ENCODE assay signal across 1 cellular context in genomic region chr12:72465940-72466630, GRCh38.
TF ChIP-seq lines count a peak whose summit lies in the region.

No MANE protein-coding gene starts in this region.

TF ChIP-seq in K562, 482 proteins besides CTCF, POLR2A, EP300 and RAD21 (continued from another document and continues in another):
- TF ChIP-seq MAFG (tag; conservative IDR thresholded peaks at IDR 0.05) = no peak
- TF ChIP-seq MAFK (IDR thresholded peaks at IDR 0.05; ENCODE audit: low read length) = no peak
- TF ChIP-seq CC2D1A (IDR thresholded peaks at IDR 0.05) = no peak
- TF ChIP-seq KDM2B (CRISPR knock-in tag; IDR thresholded peaks at IDR 0.05) = no peak
- TF ChIP-seq SNRNP70 (optimal IDR thresholded peaks at IDR 0.05; ENCODE audit: low read depth, low read length) = no peak
- TF ChIP-seq GTF2F1 (IDR thresholded peaks at IDR 0.05; ENCODE audit: low read depth, low read length) = no peak
- TF ChIP-seq JUNB (CRISPR knock-in tag; conservative IDR thresholded peaks at IDR 0.05) = no peak
- TF ChIP-seq NFIC (IDR thresholded peaks at IDR 0.05) = peak; percentile 34; the same call in 1 of the 2 replicates
- TF ChIP-seq EZH2 (IDR thresholded peaks at IDR 0.05; ENCODE audit: borderline replicate concordance, low read depth, low read length) = no peak
- TF ChIP-seq ETV6 (IDR thresholded peaks at IDR 0.05; ENCODE audit: borderline replicate concordance in 1 of 2, low read depth in 2 of 2, low read length in 1 of 2) = no peak
- TF ChIP-seq ETV6 (CRISPR knock-in tag; IDR thresholded peaks at IDR 0.05; ENCODE audit: borderline replicate concordance) = no peak
- no peak for TF ChIP-seq TBL1XR1 (IDR thresholded peaks at IDR 0.05; ENCODE audit: low read length in 2 of 2)
- TF ChIP-seq ZNF778 (CRISPR knock-in tag; IDR thresholded peaks at IDR 0.05) = no peak
- no peak for TF ChIP-seq TCF7L2 (IDR thresholded peaks at IDR 0.05; ENCODE audit: low read depth, low read length)
- no peak for TF ChIP-seq LARP7 (IDR thresholded peaks at IDR 0.05)
- TF ChIP-seq DNMT1 (IDR thresholded peaks at IDR 0.05) = no peak
- no peak for TF ChIP-seq IRF9 (tag; IDR thresholded peaks at IDR 0.05)
- TF ChIP-seq ARID1B (IDR thresholded peaks at IDR 0.05) = peak; percentile 58
- peak; percentile 48 for TF ChIP-seq NCOR1 (IDR thresholded peaks at IDR 0.05)
- peak; percentile 87 for TF ChIP-seq CBFA2T3 (IDR thresholded peaks at IDR 0.05)
- TF ChIP-seq HES1 (IDR thresholded peaks at IDR 0.05; ENCODE audit: low read depth) = no peak
- no peak for TF ChIP-seq ZNF707 (CRISPR knock-in tag; conservative IDR thresholded peaks at IDR 0.05)
- TF ChIP-seq SIN3B (IDR thresholded peaks at IDR 0.05; ENCODE audit: low read depth) = no peak
- peak; percentile 63 for TF ChIP-seq TAL1 (IDR thresholded peaks at IDR 0.05)
- TF ChIP-seq MITF (IDR thresholded peaks at IDR 0.05) = no peak
- TF ChIP-seq ZNF639 (CRISPR knock-in tag; conservative IDR thresholded peaks at IDR 0.05 in 1 of 2, IDR thresholded peaks at IDR 0.05 in 1 of 2) = no peak
- no peak for TF ChIP-seq ZNF253 (CRISPR knock-in tag; conservative IDR thresholded peaks at IDR 0.05)
- TF ChIP-seq NR2F6 (CRISPR knock-in tag; IDR thresholded peaks at IDR 0.05) = no peak
- TF ChIP-seq POLR2B (IDR thresholded peaks at IDR 0.05; ENCODE audit: low read depth, partially characterized antibody) = no peak
- no peak for TF ChIP-seq ESRRB (CRISPR knock-in tag; IDR thresholded peaks at IDR 0.05; ENCODE audit: borderline replicate concordance)
- TF ChIP-seq KAT2B (IDR thresholded peaks at IDR 0.05; ENCODE audit: low read depth, low read length) = no peak
- TF ChIP-seq ZNF395 (CRISPR knock-in tag; IDR thresholded peaks at IDR 0.05) = no peak
- no peak for TF ChIP-seq PATZ1 (CRISPR knock-in tag; IDR thresholded peaks at IDR 0.05; ENCODE audit: borderline replicate concordance)
- TF ChIP-seq CREB1 (IDR thresholded peaks at IDR 0.05) = no peak
- no peak for TF ChIP-seq CREB1 (CRISPR knock-in tag; IDR thresholded peaks at IDR 0.05)
- no peak for TF ChIP-seq ZFX (CRISPR knock-in tag; IDR thresholded peaks at IDR 0.05)
- no peak for TF ChIP-seq PURB (CRISPR knock-in tag; IDR thresholded peaks at IDR 0.05; ENCODE audit: low read depth)
- no peak for TF ChIP-seq KDM1A (IDR thresholded peaks at IDR 0.05)
- peak; percentile 58 for TF ChIP-seq ZNF311 (CRISPR knock-in tag; IDR thresholded peaks at IDR 0.05)
- TF ChIP-seq KLF6 (CRISPR knock-in tag; IDR thresholded peaks at IDR 0.05; ENCODE audit: borderline replicate concordance) = no peak
- TF ChIP-seq RBM14 (IDR thresholded peaks at IDR 0.05; ENCODE audit: borderline replicate concordance, insufficient read depth, low read depth, low read length) = no peak
- no peak for TF ChIP-seq YBX1 (IDR thresholded peaks at IDR 0.05)
- TF ChIP-seq MCM3 (IDR thresholded peaks at IDR 0.05) = no peak
- 0 out of 2 replicates have a peak, but pooled peaks have one; percentile 48 for TF ChIP-seq SOX6 (IDR thresholded peaks at IDR 0.05)
- TF ChIP-seq ARHGAP35 (IDR thresholded peaks at IDR 0.05; ENCODE audit: partially characterized antibody) = no peak
- no peak for TF ChIP-seq STAG1 (CRISPR knock-in tag; IDR thresholded peaks at IDR 0.05; ENCODE audit: borderline replicate concordance)
- TF ChIP-seq ZBTB49 (CRISPR knock-in tag; IDR thresholded peaks at IDR 0.05; ENCODE audit: borderline replicate concordance) = no peak
- no peak for TF ChIP-seq ZEB2 (IDR thresholded peaks at IDR 0.05)
- TF ChIP-seq MXD1 (CRISPR knock-in tag; IDR thresholded peaks at IDR 0.05; ENCODE audit: borderline replicate concordance, poor library complexity, severe bottlenecking) = no peak
- TF ChIP-seq XRCC4 (IDR thresholded peaks at IDR 0.05; ENCODE audit: extremely low read depth, insufficient read depth, insufficient read length) = no peak
- TF ChIP-seq CGGBP1 (CRISPR knock-in tag; IDR thresholded peaks at IDR 0.05) = no peak
- no peak for TF ChIP-seq HIVEP1 (CRISPR knock-in tag; IDR thresholded peaks at IDR 0.05)
- no peak for TF ChIP-seq MAZ (CRISPR knock-in tag; conservative IDR thresholded peaks at IDR 0.05 in 1 of 2, IDR thresholded peaks at IDR 0.05 in 1 of 2)
- TF ChIP-seq JUND (IDR thresholded peaks at IDR 0.05; ENCODE audit: borderline replicate concordance, low read depth, low read length) = no peak
- TF ChIP-seq JUND (tag; IDR thresholded peaks at IDR 0.05; ENCODE audit: borderline replicate concordance, low read depth, low read length) = no peak
- TF ChIP-seq WHSC1 (IDR thresholded peaks at IDR 0.05; ENCODE audit: low read length) = no peak
- TF ChIP-seq PPARD (CRISPR knock-in tag; IDR thresholded peaks at IDR 0.05) = no peak
- TF ChIP-seq E2F4 (CRISPR knock-in tag; IDR thresholded peaks at IDR 0.05; ENCODE audit: low read depth) = no peak
- no peak for TF ChIP-seq ZNF146 (CRISPR knock-in tag; IDR thresholded peaks at IDR 0.05; ENCODE audit: unreplicated experiment)
- no peak for TF ChIP-seq TOE1 (IDR thresholded peaks at IDR 0.05; ENCODE audit: borderline replicate concordance)
- no peak for TF ChIP-seq TOE1 (CRISPR knock-in tag; IDR thresholded peaks at IDR 0.05; ENCODE audit: borderline replicate concordance, low read depth)
- no peak for TF ChIP-seq ZZZ3 (IDR thresholded peaks at IDR 0.05)
- TF ChIP-seq TRIM24 (IDR thresholded peaks at IDR 0.05) = peak; percentile 19 to 51; a peak in 1 of 4 replicates
- no peak for TF ChIP-seq SMARCA4 (IDR thresholded peaks at IDR 0.05)
- TF ChIP-seq PTBP1 (IDR thresholded peaks at IDR 0.05; ENCODE audit: low read depth, low read length) = no peak
- peak; percentile 80 for TF ChIP-seq CBFA2T2 (conservative IDR thresholded peaks at IDR 0.05)
- TF ChIP-seq MAX (CRISPR knock-in tag; IDR thresholded peaks at IDR 0.05) = no peak
- TF ChIP-seq SRSF7 (optimal IDR thresholded peaks at IDR 0.05; ENCODE audit: low read depth, low read length) = no peak
- TF ChIP-seq TCF3 (CRISPR knock-in tag; IDR thresholded peaks at IDR 0.05) = peak; percentile 67
- no peak for TF ChIP-seq PHB2 (IDR thresholded peaks at IDR 0.05; ENCODE audit: low read depth)
- no peak for TF ChIP-seq BRF2 (IDR thresholded peaks at IDR 0.05; ENCODE audit: borderline replicate concordance, insufficient read depth, insufficient read length)
- TF ChIP-seq ZNF282 (CRISPR knock-in tag; IDR thresholded peaks at IDR 0.05) = no peak
